ENCODE assay signal across 34 cellular contexts in the genomic region with DNA sequence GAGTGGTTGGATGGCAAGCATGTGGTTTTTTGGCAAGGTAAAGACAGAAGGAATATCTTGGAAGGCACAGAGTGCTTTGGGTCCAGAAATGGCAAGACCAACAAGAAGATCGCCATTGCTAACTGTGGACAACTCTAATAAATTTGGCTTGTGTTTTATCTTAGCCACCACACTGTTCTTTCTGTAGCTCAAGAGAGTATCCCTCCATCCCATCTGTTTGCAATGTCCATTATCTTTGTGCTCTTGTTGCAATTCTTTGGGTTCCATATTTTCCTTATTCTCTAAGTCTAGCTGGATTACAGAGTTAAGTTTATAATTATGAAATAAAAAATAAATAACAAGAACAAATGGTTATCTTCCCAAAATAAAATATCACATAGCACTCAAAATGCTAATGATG.
"Had no signal": no experiment of that assay in that cellular context is flagged by ENCODE, and none has a peak within 500 bp of the region (broad histone marks: within the 10 kb centered on the region; RNA-seq: fewer than 3 reads in every experiment).

No MANE protein-coding gene starts in this region.

- H3K4me2 ChIP-seq: KMS-11 had no signal

- H3K36me3 ChIP-seq: MG63 had no signal

- H3K4me3 ChIP-seq: MG63 had no signal

- H3K27ac ChIP-seq: KMS-11 had no signal

- DNase-seq: Karpas-422, Kasumi-1, KG1, MG63, MM.1S, MV-4-11, NCI-H1048, NCI-H1092, NCI-H1092 treated with DMSO at 0.1 percent for 48 hours, NCI-H1105, NCI-H1105 treated with DMSO at 0.1 percent for 48 hours, NCI-H1417, NCI-H1417 treated with DMSO at 0.1 percent for 48 hours, NCI-H1436, NCI-H1436 treated with DMSO at 0.1 percent for 48 hours, NCI-H146, NCI-H1694, NCI-H187, NCI-H187 treated with DMSO at 0.1 percent for 48 hours, NCI-H1930, NCI-H2029, NCI-H2029 treated with DMSO at 0.1 percent for 48 hours, NCI-H2081, NCI-H2081 treated with DMSO at 0.1 percent for 48 hours, NCI-H2107, NCI-H2171, NCI-H2171 treated with DMSO at 0.1 percent for 48 hours, NCI-H2227 treated with DMSO at 0.1 percent for 48 hours, NCI-H226, NCI-H345, NCI-H446, NCI-H446 treated with DMSO at 0.1 percent for 48 hours, NCI-H510A had no signal

- H3K9me3 ChIP-seq: MG63 had no signal

- H3K9ac ChIP-seq: KMS-11 had no signal
